Comparison of ENCODE assay signal across 19 cellular contexts in genomic region chr12:121843236-121843982, GRCh38. TPM values are rescaled to one million over a fixed set of nuclear protein-coding genes. Genes with fewer than 3 reads are reported as not detected.
"Had no signal": no experiment of that assay in that cellular context is flagged by ENCODE, and none has a peak within 500 bp of the region (broad histone marks: within the 10 kb centered on the region; RNA-seq: fewer than 3 reads in every experiment).

No MANE protein-coding gene starts in this region.

- H3K36me3 ChIP-seq: brain microvascular endothelial cell, pancreas, thyroid gland had no signal

- H3K9me3 Mint-ChIP-seq: central memory CD8-positive, alpha-beta T cell; stimulated activated effector memory CD8-positive, alpha-beta T cell treated with anti-CD3 and anti-CD28 coated beads, Interleukin-12 subunit alpha, Interleukin-12 subunit beta, amount 100 ng/mL, for 72 hours; T-cell had no signal

- ATAC-seq: pancreas; stimulated activated effector memory CD8-positive, alpha-beta T cell treated with anti-CD3 and anti-CD28 coated beads, Interleukin-12 subunit alpha, Interleukin-12 subunit beta, amount 100 ng/mL, for 72 hours; T-cell had no signal

- H3K27ac ChIP-seq: brain microvascular endothelial cell, pancreas, thyroid gland had no signal

- H3K4me3 Mint-ChIP-seq: central memory CD8-positive, alpha-beta T cell; stimulated activated effector memory CD8-positive, alpha-beta T cell treated with anti-CD3 and anti-CD28 coated beads, Interleukin-12 subunit alpha, Interleukin-12 subunit beta, amount 100 ng/mL, for 72 hours; T-cell had no signal

- H3K27me3 ChIP-seq: brain microvascular endothelial cell, pancreas, thyroid gland had no signal

- H3K4me3 ChIP-seq: pancreas, thyroid gland had no signal

- H3K36me3 Mint-ChIP-seq: stimulated activated effector memory CD8-positive, alpha-beta T cell treated with anti-CD3 and anti-CD28 coated beads, Interleukin-12 subunit alpha, Interleukin-12 subunit beta, amount 100 ng/mL, for 72 hours; T-cell had no signal

- H3K9me3 ChIP-seq: pancreas, thyroid gland had no signal

- H3K27me3 Mint-ChIP-seq: central memory CD8-positive, alpha-beta T cell; T-cell had no signal

- DNase-seq: activated CD4-positive, alpha-beta T cell treated with anti-CD3 and anti-CD28 coated beads, Interleukin-2, amount 50 U/mL, for 48 hours; activated CD4-positive, CD25-positive, alpha-beta regulatory T cell treated with anti-CD3 and anti-CD28 coated beads, Interleukin-2, amount 50 U/mL, for 72 hours; activated CD8-positive, alpha-beta memory T cell treated with anti-CD3 and anti-CD28 coated beads, Interleukin-2, amount 50 U/mL, for 4 hours; activated naive CD4-positive, alpha-beta T cell treated with Interleukin-2 at 50 U/mL for 16 hours; anterior cingulate cortex; brain microvascular endothelial cell; cortex of kidney; effector CD4-positive, alpha-beta T cell; foreskin fibroblast; kidney glomerular epithelial cell; pancreas; stimulated activated CD4-positive, alpha-beta T cell treated with anti-CD3 and anti-CD28 coated beads, Interleukin-12 subunit alpha, Interleukin-12 subunit beta, amount 100 ng/mL, for 4 hours; stimulated activated CD4-positive, alpha-beta T cell treated with anti-CD3 and anti-CD28 coated beads, Interleukin-2, amount 100 ng/mL, for 24 hours; T-cell; T1000; thyroid gland had no signal

- H3K27ac Mint-ChIP-seq: stimulated activated effector memory CD8-positive, alpha-beta T cell treated with anti-CD3 and anti-CD28 coated beads, Interleukin-12 subunit alpha, Interleukin-12 subunit beta, amount 100 ng/mL, for 72 hours; T-cell had no signal

RNA-seq across cellular contexts. Expression of gene HPD, which starts 15.2 kb away (rescaled TPM):
- polyA plus RNA-seq: neural cell had no signal
